ENCODE assay signal across 14 cellular contexts in the genomic region with DNA sequence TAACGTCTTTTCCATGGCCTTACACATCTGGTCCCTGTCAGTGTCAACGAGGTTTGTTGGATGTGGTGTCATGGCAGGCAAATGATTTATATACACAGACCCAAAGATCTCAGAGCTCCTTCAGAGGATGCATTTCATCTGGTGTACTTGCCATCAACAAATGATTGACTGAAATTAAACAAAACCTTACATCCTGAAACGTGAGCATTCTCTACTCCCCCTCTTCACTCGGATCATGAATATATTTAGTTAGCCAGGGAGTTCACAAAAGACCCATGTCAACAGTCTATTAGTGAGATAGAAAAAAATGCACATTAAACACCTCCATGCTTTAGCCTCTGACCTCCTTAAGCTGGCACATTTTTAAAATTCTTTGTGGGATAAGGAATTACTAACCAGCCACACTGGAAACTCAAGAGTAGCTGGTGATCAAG.
A peak's percentile ranks its signal among the peaks of the same experiment; 100 is the strongest.
DNase-seq lines count a peak whose midpoint lies in the region; ATAC-seq, FAIRE-seq and TF ChIP-seq lines count a peak whose summit lies in the region.
"Had no signal": no experiment of that assay in that cellular context is flagged by ENCODE, and none has a peak within 500 bp of the region (broad histone marks: within the 10 kb centered on the region; RNA-seq: fewer than 3 reads in every experiment).

No MANE protein-coding gene starts in this region.

- intact Hi-C loops in right cardiac atrium (cut with DNase I) (no loop called here), Panc1 (cut with micrococcal nuclease; ENCODE audit: unreplicated experiment) (no loop called here), spleen (cut with DNase I; ENCODE audit: low total_unique reads) (no loop called here)

- no peak for FAIRE-seq in urothelium cell line (lab: Jason Lieb, UNC)

- no peak for TF ChIP-seq CTCF in cardiac muscle cell (IDR thresholded peaks at IDR 0.05; ENCODE audit: low read depth, low read length)
- TF ChIP-seq CTCF in Panc1 (IDR thresholded peaks at IDR 0.05): no peak
- no peak for TF ChIP-seq CTCF in spleen (IDR thresholded peaks at IDR 0.05 in 8 of 11, conservative IDR thresholded peaks at IDR 0.05 in 3 of 11)
- TF ChIP-seq CTCF in GM13976 (IDR thresholded peaks at IDR 0.05; ENCODE audit: borderline replicate concordance, control extremely low read depth, extremely low read depth, insufficient read depth, missing control alignments): no peak

- H3K4me1 ChIP-seq in cardiac muscle cell (ENCODE audit: low read depth): peaks cover 51% of the 10 kb centered on the region
- no peaks in the 10 kb centered on the region for H3K4me1 ChIP-seq in right cardiac atrium (ENCODE audit: control insufficient read depth, insufficient read depth, low read length)
- peaks cover 21% of the 10 kb centered on the region for H3K4me1 ChIP-seq in Panc1 (ENCODE audit: control insufficient read depth, insufficient read depth, low read length)
- peaks cover 0 to 4% (median 0%) of the 10 kb centered on the region in 6 donors for H3K4me1 ChIP-seq in spleen
- H3K4me1 ChIP-seq: BLaER1 had no signal

- H3K36me3 ChIP-seq in cardiac muscle cell (no peaks in the 10 kb centered on the region), Panc1 (ENCODE audit: control insufficient read depth, insufficient read depth, low read length) (no peaks in the 10 kb centered on the region), spleen (no peaks in the 10 kb centered on the region)
- H3K36me3 ChIP-seq: BLaER1 had no signal

- H3K27me3 ChIP-seq in cardiac muscle cell: no peaks in the 10 kb centered on the region
- H3K27me3 ChIP-seq in right cardiac atrium (ENCODE audit: control insufficient read depth, insufficient read depth): no peaks in the 10 kb centered on the region
- no peaks in the 10 kb centered on the region for H3K27me3 ChIP-seq in Panc1 (ENCODE audit: control insufficient read depth, insufficient read depth, low read length)
- H3K27me3 ChIP-seq in spleen (replicated peaks in 1 of 7): no peaks in the 10 kb centered on the region
- H3K27me3 ChIP-seq: BLaER1 had no signal

- ATAC-seq in right cardiac atrium (no peak), Panc1 (peak; percentile 70)
- ATAC-seq: activated CD8-positive, alpha-beta T cell treated with anti-CD3 and anti-CD28 coated beads for 36 hours; left colon had no signal

- CTCF ChIA-PET in Panc1 (lab: Charles Lee): interaction anchor here (0.6 to 1.2 kb wide), 2 partner anchors 11 to 169 kb away, joined by 3 read pairs; no protein-coding TSS in a partner anchor

- peak overlapping the region; percentile 86 for H3K27ac ChIP-seq in cardiac muscle cell
- no peak overlapping the region for H3K27ac ChIP-seq in right cardiac atrium (ENCODE audit: low read length)
- H3K27ac ChIP-seq in Panc1 (ENCODE audit: low read length): 0 out of 2 replicates have a peak overlapping the region, but pooled peaks have one; percentile 31
- H3K27ac ChIP-seq in spleen: no peak overlapping the region
- H3K27ac ChIP-seq: BLaER1 had no signal

- POLR2A ChIA-PET in Panc1 (lab: Charles Lee): no interaction called here

- no TSS peak for BruUV-seq in Panc1 (replicated peaks; lab: Mats Ljungman, UMichigan)

- no peak for TF ChIP-seq POLR2A in spleen (IDR thresholded peaks at IDR 0.05)

- no peaks in the 10 kb centered on the region for H3K9me3 ChIP-seq in cardiac muscle cell (ENCODE audit: low read depth)
- H3K9me3 ChIP-seq in right cardiac atrium (ENCODE audit: control insufficient read depth, low read length): no peaks in the 10 kb centered on the region
- H3K9me3 ChIP-seq in Panc1 (ENCODE audit: control insufficient read depth, insufficient read depth, low read depth, low read length): no peaks in the 10 kb centered on the region
- peaks cover 0 to 4% (median 0%) of the 10 kb centered on the region in 8 donors for H3K9me3 ChIP-seq in spleen
- H3K9me3 ChIP-seq: BLaER1 had no signal

- 42% methylated on average over 4 of the region's 4 CpGs for WGBS in right cardiac atrium
- WGBS in spleen, 5 donors: 55 to 79% (median 67%) methylated on average over 4 of the region's 4 CpGs

- in situ Hi-C loops in Panc1 (cut with HindIII; ENCODE audit: low pct_unique_long_range_greater_than_20kb, low sequenced_read_pairs): no loop called here
- in situ Hi-C loops in GM13976 (cut with MboI; ENCODE audit: low sequenced_read_pairs, unreplicated experiment): no loop called here

- H3K4me3 ChIP-seq in cardiac muscle cell: no peak overlapping the region
- no peak overlapping the region for H3K4me3 ChIP-seq in right cardiac atrium (ENCODE audit: low read length)
- H3K4me3 ChIP-seq in Panc1 (ENCODE audit: low read depth in 2 of 2, low read length in 2 of 2): no peak overlapping the region
- H3K4me3 ChIP-seq in spleen: no peak overlapping the region
- H3K4me3 ChIP-seq: BLaER1 had no signal

- DNase-seq in cardiac muscle cell (ENCODE audit: low read depth in 1 of 2, low spot score in 1 of 2): peak; percentile 38 to 64
- DNase-seq in right cardiac atrium: no peak
- DNase-seq in Panc1 (ENCODE audit: low read depth, low spot score): no peak
- peak; percentile 79 for DNase-seq in glomerular visceral epithelial cell (ENCODE audit: extremely low spot score)
- peak; percentile 33 for DNase-seq in urothelium cell line (ENCODE audit: low spot score)
- no peak for DNase-seq in spleen
- DNase-seq in NCI-H187 (lab: John Stamatoyannopoulos, UW): no peak
- no peak for DNase-seq in GM13976 (ENCODE audit: low spot score)
- DNase-seq: activated CD8-positive, alpha-beta T cell treated with anti-CD3 and anti-CD28 coated beads for 36 hours; activated naive CD4-positive, alpha-beta T cell treated with anti-CD3 and anti-CD28 coated beads for 36 hours; left colon; NCI-H146; T-helper 9 cell had no signal

Comparison
In these comparisons a context has a peak if more than half of its experiments do, and no peak if none do; other contexts are left out.
1. DNase-seq: peak in cardiac muscle cell (2 of 2), glomerular visceral epithelial cell (single experiment) and urothelium cell line (single experiment); none in right cardiac atrium (0 of 3), Panc1 (single experiment), spleen (single experiment), NCI-H187 (0 of 2) and GM13976 (single experiment).
2. H3K27ac ChIP-seq: peak in cardiac muscle cell (single experiment) and Panc1 (single experiment); none in right cardiac atrium (single experiment) and spleen (0 of 8).